In the genomic region with DNA sequence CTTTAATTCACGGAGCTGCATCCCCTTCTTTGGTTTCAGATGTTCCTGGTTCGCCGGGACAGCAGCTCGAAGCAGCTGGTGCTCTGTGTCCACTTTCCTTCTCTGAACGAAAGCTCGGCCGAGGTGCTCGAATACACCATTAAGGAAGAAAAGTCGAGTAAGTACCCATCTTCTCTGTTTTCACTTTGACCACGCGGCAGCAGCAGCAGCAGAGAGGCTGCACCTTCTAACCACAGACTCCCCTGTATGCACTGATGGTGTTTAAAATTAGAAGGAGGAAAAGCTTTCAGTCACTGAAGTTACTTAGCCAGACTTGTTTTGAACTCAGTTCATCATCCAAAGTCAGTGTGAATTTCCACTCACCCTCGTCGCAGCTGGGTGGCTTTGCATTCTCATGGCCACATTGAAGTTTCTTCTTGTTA, we compare ENCODE assay signal across 9 cellular contexts.
DNase-seq lines count a peak whose midpoint lies in the region; ATAC-seq and TF ChIP-seq lines count a peak whose summit lies in the region.
"Had no signal": no experiment of that assay in that cellular context is flagged by ENCODE, and none has a peak within 500 bp of the region (broad histone marks: within the 10 kb centered on the region; RNA-seq: fewer than 3 reads in every experiment).

No MANE protein-coding gene starts in this region.

- peaks cover 0 to 27% (median 6%) of the 10 kb centered on the region in 5 donors for H3K36me3 Mint-ChIP-seq in naive thymus-derived CD4-positive, alpha-beta T cell

- WGBS in suprapubic skin = 87% methylated on average over 13 of the region's 13 CpGs

- H3K4me1 Mint-ChIP-seq in naive thymus-derived CD4-positive, alpha-beta T cell = peaks cover 36 to 77% (median 68%) of the 10 kb centered on the region in 7 donors

- peak overlapping the region; percentile 49 for H3K27ac ChIP-seq in naive thymus-derived CD4-positive, alpha-beta T cell (ENCODE audit: low read depth, low read length)
- H3K27ac ChIP-seq in vagina = no peak overlapping the region
- H3K27ac ChIP-seq in suprapubic skin = no peak overlapping the region

- TF ChIP-seq CTCF in vagina (IDR thresholded peaks at IDR 0.05) (no peak), suprapubic skin (IDR thresholded peaks at IDR 0.05) (no peak)

- intact Hi-C loops in naive thymus-derived CD4-positive, alpha-beta T cell (cut with micrococcal nuclease) = loop anchor here in 1 of 2 donors (1.0 to 2.0 kb wide), 2 partner anchors 17 to 26 kb away; no protein-coding TSS in a partner anchor
- intact Hi-C loops in vagina (cut with DNase I) = no loop called here

- no peak for TF ChIP-seq EP300 in suprapubic skin (IDR thresholded peaks at IDR 0.05)

- no peak for TF ChIP-seq POLR2A in vagina (IDR thresholded peaks at IDR 0.05)
- TF ChIP-seq POLR2A in suprapubic skin (IDR thresholded peaks at IDR 0.05) = no peak

- peak overlapping the region; percentile 39 for H3K4me3 ChIP-seq in naive thymus-derived CD4-positive, alpha-beta T cell (ENCODE audit: low read length)
- H3K4me3 ChIP-seq in vagina = no peak overlapping the region
- no peak overlapping the region for H3K4me3 ChIP-seq in suprapubic skin

- H3K4me3 Mint-ChIP-seq in naive thymus-derived CD4-positive, alpha-beta T cell = peak overlapping the region; percentile 70 to 89 (median 80)

- H3K27ac Mint-ChIP-seq in naive thymus-derived CD4-positive, alpha-beta T cell = peak overlapping the region; percentile 69 to 93 (median 86)

- POLR2A ChIA-PET in naive thymus-derived CD4-positive, alpha-beta T cell (lab: Charles Lee) = interaction anchor here (0.6 to 2.9 kb wide), 9 partner anchors 9 to 471 kb away, joined by 3 to 18 read pairs (median 3); partner anchors contain the start of gene ATXN3

- CTCF ChIA-PET in naive thymus-derived CD4-positive, alpha-beta T cell (lab: Charles Lee) = interaction anchor here (0.6 to 2.0 kb wide), 8 partner anchors 8 to 435 kb away, joined by 3 to 9 read pairs (median 5); no protein-coding TSS in a partner anchor

- no peaks in the 10 kb centered on the region for H3K9me3 Mint-ChIP-seq in naive thymus-derived CD4-positive, alpha-beta T cell

- H3K4me1 ChIP-seq in naive thymus-derived CD4-positive, alpha-beta T cell (ENCODE audit: control insufficient read depth in 2 of 2, insufficient read depth in 2 of 2, low read length in 2 of 2) = peaks cover 36 to 51% of the 10 kb centered on the region in 2 donors
- H3K4me1 ChIP-seq in vagina = peaks cover 7% of the 10 kb centered on the region
- peaks cover 4% of the 10 kb centered on the region for H3K4me1 ChIP-seq in suprapubic skin

- peak; percentile 87 for ATAC-seq in GM18868 (IDR thresholded peaks at IDR 0.05; ENCODE audit: unreplicated experiment)
- peak; percentile 67 for ATAC-seq in GM21737 (IDR thresholded peaks at IDR 0.05; ENCODE audit: unreplicated experiment)
- peak; percentile 66 for ATAC-seq in HG03575 (IDR thresholded peaks at IDR 0.05; ENCODE audit: extremely low read depth, insufficient number of reproducible peaks, low FRiP score, unreplicated experiment)
- peak; percentile 78 for ATAC-seq in naive thymus-derived CD4-positive, alpha-beta T cell

- H3K27me3 Mint-ChIP-seq in naive thymus-derived CD4-positive, alpha-beta T cell = peaks cover 0 to 48% (median 0%) of the 10 kb centered on the region in 5 donors

- H3K9me3 ChIP-seq in naive thymus-derived CD4-positive, alpha-beta T cell (ENCODE audit: control insufficient read depth in 2 of 3, low read length in 3 of 3) = no peaks in the 10 kb centered on the region
- H3K9me3 ChIP-seq in vagina = no peaks in the 10 kb centered on the region
- no peaks in the 10 kb centered on the region for H3K9me3 ChIP-seq in suprapubic skin

- H3K27me3 ChIP-seq in naive thymus-derived CD4-positive, alpha-beta T cell (ENCODE audit: control insufficient read depth in 2 of 2, insufficient read depth in 2 of 2, low read length in 2 of 2) = no peaks in the 10 kb centered on the region
- H3K27me3 ChIP-seq in vagina (no peaks in the 10 kb centered on the region), suprapubic skin (no peaks in the 10 kb centered on the region)

- H3K36me3 ChIP-seq in naive thymus-derived CD4-positive, alpha-beta T cell (ENCODE audit: control insufficient read depth in 2 of 3, insufficient read depth in 3 of 3, low read length in 3 of 3) = no peaks in the 10 kb centered on the region
- H3K36me3 ChIP-seq in vagina = peaks cover 0 to 15% of the 10 kb centered on the region in 2 donors
- peaks cover 7% of the 10 kb centered on the region for H3K36me3 ChIP-seq in suprapubic skin

- peak in 3 of 9 donors; percentile 37 to 46 (median 38) for DNase-seq in naive thymus-derived CD4-positive, alpha-beta T cell
- no peak for DNase-seq in T1000 (lab: John Stamatoyannopoulos, UW)
- no peak for DNase-seq in vagina (ENCODE audit: extremely low spot score in 2 of 2)
- DNase-seq in suprapubic skin (ENCODE audit: low spot score in 2 of 2) = no peak
- no peak for DNase-seq in SIG-M5 (lab: John Stamatoyannopoulos, UW)
- DNase-seq: amniotic stem cell had no signal
